ENCODE assay signal across 8 cellular contexts in genomic region chr18:74994502-74995403, GRCh38.
A peak's percentile ranks its signal among the peaks of the same experiment; 100 is the strongest.
DNase-seq lines count a peak whose midpoint lies in the region; ATAC-seq and TF ChIP-seq lines count a peak whose summit lies in the region.

No MANE protein-coding gene starts in this region.

- H3K4me1 ChIP-seq in Panc1 (ENCODE audit: control insufficient read depth, insufficient read depth, low read length) (peaks cover 27% of the 10 kb centered on the region), endodermal cell (ENCODE audit: control insufficient read depth, insufficient read depth, low read length) (no peaks in the 10 kb centered on the region)

- peak overlapping the region; percentile 48 for H3K27ac Mint-ChIP-seq in endodermal cell
- H3K27ac Mint-ChIP-seq in stimulated activated naive CD8-positive, alpha-beta T cell treated with anti-CD3 and anti-CD28 coated beads, Interleukin-15, amount 100 ng/mL, for 72 hours: peak overlapping the region; percentile 82 to 94

- no peak overlapping the region for H3K4me3 Mint-ChIP-seq in endodermal cell
- peak overlapping the region; percentile 58 to 65 for H3K4me3 Mint-ChIP-seq in stimulated activated naive CD8-positive, alpha-beta T cell treated with anti-CD3 and anti-CD28 coated beads, Interleukin-15, amount 100 ng/mL, for 72 hours

- DNase-seq in AG10803 (ENCODE audit: low read depth) (peak; percentile 13), Panc1 (ENCODE audit: low read depth, low spot score) (peak; percentile 80), endodermal cell (peak; percentile 64), NCI-H146 treated with DMSO at 0.1 percent for 48 hours (lab: John Stamatoyannopoulos, UW; ENCODE audit: unreplicated experiment) (no peak), WERI-Rb-1 (no peak)
- DNase-seq in stimulated activated naive CD8-positive, alpha-beta T cell treated with anti-CD3 and anti-CD28 coated beads, Interleukin-15, amount 100 ng/mL, for 72 hours: peak; percentile 7 to 16

- CTCF ChIA-PET in Panc1 (lab: Charles Lee): interaction anchor here (0.6 kb wide), 1 partner anchor 47 kb away, joined by 3 read pairs; no protein-coding TSS in a partner anchor

- H3K27me3 Mint-ChIP-seq in endodermal cell (ENCODE audit: insufficient read depth): no peaks in the 10 kb centered on the region
- H3K27me3 Mint-ChIP-seq in stimulated activated naive CD8-positive, alpha-beta T cell treated with anti-CD3 and anti-CD28 coated beads, Interleukin-15, amount 100 ng/mL, for 72 hours: no peaks in the 10 kb centered on the region

- H3K27me3 ChIP-seq in Panc1 (ENCODE audit: control insufficient read depth, insufficient read depth, low read length) (no peaks in the 10 kb centered on the region), endodermal cell (ENCODE audit: control insufficient read depth, insufficient read depth, low read length, poor library complexity, severe bottlenecking) (no peaks in the 10 kb centered on the region), WERI-Rb-1 (ENCODE audit: insufficient read depth, low read depth, severe bottlenecking) (no peaks in the 10 kb centered on the region)

- ATAC-seq in GM18867 (IDR thresholded peaks at IDR 0.05; ENCODE audit: unreplicated experiment): peak; percentile 89
- peak; percentile 79 for ATAC-seq in HG02943 (IDR thresholded peaks at IDR 0.05; ENCODE audit: low read depth, unreplicated experiment)
- ATAC-seq in Panc1: peak; percentile 87
- peak; percentile 89 for ATAC-seq in stimulated activated naive CD8-positive, alpha-beta T cell treated with anti-CD3 and anti-CD28 coated beads, Interleukin-15, amount 100 ng/mL, for 72 hours

- WGBS in endodermal cell (ENCODE audit: insufficient coverage in 1 of 2, insufficient read length in 1 of 2), 2 experiments: 89 to 90% methylated on average over 18 to 19 of the region's 19 CpGs

- H3K36me3 ChIP-seq in Panc1 (ENCODE audit: control insufficient read depth, insufficient read depth, low read length) (no peaks in the 10 kb centered on the region), endodermal cell (ENCODE audit: control insufficient read depth, insufficient read depth, low read length) (no peaks in the 10 kb centered on the region), WERI-Rb-1 (no peaks in the 10 kb centered on the region)

- TF ChIP-seq CTCF in AG10803 (conservative IDR thresholded peaks at IDR 0.05; ENCODE audit: low read length): no peak
- TF ChIP-seq CTCF in Panc1 (IDR thresholded peaks at IDR 0.05): no peak
- TF ChIP-seq CTCF in endodermal cell (conservative IDR thresholded peaks at IDR 0.05): no peak
- no peak for TF ChIP-seq CTCF in WERI-Rb-1 (IDR thresholded peaks at IDR 0.05; ENCODE audit: low read depth, low read length)

- H3K9me3 Mint-ChIP-seq in endodermal cell: no peaks in the 10 kb centered on the region
- no peaks in the 10 kb centered on the region for H3K9me3 Mint-ChIP-seq in stimulated activated naive CD8-positive, alpha-beta T cell treated with anti-CD3 and anti-CD28 coated beads, Interleukin-15, amount 100 ng/mL, for 72 hours

- intact Hi-C loops in Panc1 (cut with micrococcal nuclease; ENCODE audit: unreplicated experiment): no loop called here

- H3K36me3 Mint-ChIP-seq in endodermal cell (ENCODE audit: low read depth): no peaks in the 10 kb centered on the region

- POLR2A ChIA-PET in Panc1 (lab: Charles Lee): no interaction called here

- no peak overlapping the region for H3K9ac ChIP-seq in endodermal cell (ENCODE audit: extremely low read depth, low read length, poor library complexity, severe bottlenecking)

- in situ Hi-C loops in Panc1 (cut with HindIII; ENCODE audit: low pct_unique_long_range_greater_than_20kb, low sequenced_read_pairs): no loop called here

- H3K27ac ChIP-seq in Panc1 (ENCODE audit: low read length): peak overlapping the region; percentile 70
- no peak overlapping the region for H3K27ac ChIP-seq in endodermal cell (ENCODE audit: low read depth, low read length)
- H3K27ac ChIP-seq in WERI-Rb-1: no peak overlapping the region

- H3K9me3 ChIP-seq in Panc1 (ENCODE audit: control insufficient read depth, insufficient read depth, low read depth, low read length) (no peaks in the 10 kb centered on the region), endodermal cell (ENCODE audit: control insufficient read depth, low read length) (no peaks in the 10 kb centered on the region), WERI-Rb-1 (ENCODE audit: severe bottlenecking) (no peaks in the 10 kb centered on the region)

- H3K4me3 ChIP-seq in AG10803 (ENCODE audit: low read length) (no peak overlapping the region), Panc1 (ENCODE audit: low read depth in 2 of 2, low read length in 2 of 2) (peak overlapping the region; percentile 4 to 50; a peak in 3 of 4 replicates), endodermal cell (ENCODE audit: low read length) (no peak overlapping the region), WERI-Rb-1 (ENCODE audit: low read depth, low read length) (no peak overlapping the region)

- peaks cover 9% of the 10 kb centered on the region for H3K4me1 Mint-ChIP-seq in endodermal cell
- peaks cover 43% of the 10 kb centered on the region for H3K4me1 Mint-ChIP-seq in stimulated activated naive CD8-positive, alpha-beta T cell treated with anti-CD3 and anti-CD28 coated beads, Interleukin-15, amount 100 ng/mL, for 72 hours

- no TSS peak for BruUV-seq in Panc1 (replicated peaks; lab: Mats Ljungman, UMichigan)

Comparison
In these comparisons a context has a peak if more than half of its experiments do, and no peak if none do; other contexts are left out.
1. DNase-seq: peak in AG10803 (single experiment), Panc1 (single experiment), endodermal cell (single experiment) and stimulated activated naive CD8-positive, alpha-beta T cell treated with anti-CD3 and anti-CD28 coated beads, Interleukin-15, amount 100 ng/mL, for 72 hours (2 of 2); none in NCI-H146 treated with DMSO at 0.1 percent for 48 hours (single experiment) and WERI-Rb-1 (single experiment).
2. H3K4me3 ChIP-seq: peak in Panc1 (2 of 2); none in AG10803 (single experiment), endodermal cell (single experiment) and WERI-Rb-1 (single experiment).
3. Peak in every context shown above with its lines, with median percentiles within 50 percentile points of each other: ATAC-seq.